In genomic region chr17:27569257-27569722, GRCh38 we compare ENCODE assay signal across 1 cellular context.
TF ChIP-seq lines count a peak whose summit lies in the region.

No MANE protein-coding gene starts in this region.

TF ChIP-seq in HEK293, 187 proteins besides CTCF, POLR2A, EP300 and RAD21 (continued from another document):
- TF ChIP-seq, protein P1, sequence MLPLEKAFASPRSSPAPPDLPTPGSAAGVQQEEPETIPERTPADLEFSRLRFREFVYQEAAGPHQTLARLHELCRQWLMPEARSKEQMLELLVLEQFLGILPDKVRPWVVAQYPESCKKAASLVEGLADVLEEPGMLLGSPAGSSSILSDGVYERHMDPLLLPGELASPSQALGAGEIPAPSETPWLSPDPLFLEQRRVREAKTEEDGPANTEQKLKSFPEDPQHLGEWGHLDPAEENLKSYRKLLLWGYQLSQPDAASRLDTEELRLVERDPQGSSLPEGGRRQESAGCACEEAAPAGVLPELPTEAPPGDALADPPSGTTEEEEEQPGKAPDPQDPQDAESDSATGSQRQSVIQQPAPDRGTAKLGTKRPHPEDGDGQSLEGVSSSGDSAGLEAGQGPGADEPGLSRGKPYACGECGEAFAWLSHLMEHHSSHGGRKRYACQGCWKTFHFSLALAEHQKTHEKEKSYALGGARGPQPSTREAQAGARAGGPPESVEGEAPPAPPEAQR (tag by site-specific recombination; IDR thresholded peaks at IDR 0.05) = no peak
- TF ChIP-seq EGR2 (tag by site-specific recombination; IDR thresholded peaks at IDR 0.05; ENCODE audit: low read depth) (peak; percentile 47; the same call in 1 of the 2 replicates), GLIS2 (tag by site-specific recombination; IDR thresholded peaks at IDR 0.05) (peak; percentile 69), ZNF391 (tag by site-specific recombination; IDR thresholded peaks at IDR 0.05; ENCODE audit: borderline replicate concordance, low read depth) (no peak), KLF1 (tag by site-specific recombination; IDR thresholded peaks at IDR 0.05) (0 out of 2 replicates have a peak, but pooled peaks have one; percentile 22)
